ENCODE assay signal across 19 cellular contexts in the genomic region with DNA sequence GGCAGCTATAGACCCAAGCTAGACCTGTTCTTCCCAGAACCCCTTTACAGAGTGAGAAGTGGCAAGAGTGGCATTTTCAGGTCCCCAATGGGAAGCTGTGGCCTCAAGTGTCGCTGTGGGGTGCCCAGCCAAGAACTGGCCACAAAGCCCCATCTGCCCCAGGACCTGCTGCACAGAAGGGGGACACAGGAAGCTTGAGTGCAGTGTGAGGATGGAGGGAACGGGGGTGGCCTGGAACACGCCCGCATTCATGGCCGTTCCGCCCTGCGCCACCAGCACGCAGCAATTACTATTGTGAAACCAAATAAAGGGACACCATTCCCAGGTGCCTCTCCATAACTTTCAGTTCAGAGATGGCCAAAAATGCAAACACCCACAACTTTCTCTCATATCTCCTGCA.
"Had no signal": no experiment of that assay in that cellular context is flagged by ENCODE, and none has a peak within 500 bp of the region (broad histone marks: within the 10 kb centered on the region; RNA-seq: fewer than 3 reads in every experiment).

No MANE protein-coding gene starts in this region.

- H3K9me3 Mint-ChIP-seq: dendritic cell treated with granulocyte-macrophage colony-stimulating factor and Interleukin-4, amounts not matched to agents 40 ng/mL and 50 ng/mL, for 4 days; immature natural killer cell; mesothelial cell of epicardium had no signal

- H3K4me3 ChIP-seq: esophagus muscularis mucosa, gastroesophageal sphincter, heart left ventricle, hepatocyte, left lung, lower lobe of right lung, mucosa of descending colon had no signal

- DNase-seq: cortex of kidney; effector CD4-positive, alpha-beta T cell; effector memory CD4-positive, alpha-beta T cell; foreskin keratinocyte; heart left ventricle; hypothalamus; immature natural killer cell; kidney; kidney glomerular epithelial cell; left lung; left ventricle myocardium superior; lower lobe of right lung; mesenchymal stem cell; mucosa of descending colon had no signal

- H3K27me3 Mint-ChIP-seq: dendritic cell treated with granulocyte-macrophage colony-stimulating factor and Interleukin-4, amounts not matched to agents 40 ng/mL and 50 ng/mL, for 4 days had no signal

- H3K27me3 ChIP-seq: foreskin keratinocyte had no signal

- H3K4me3 Mint-ChIP-seq: dendritic cell treated with granulocyte-macrophage colony-stimulating factor and Interleukin-4, amounts not matched to agents 40 ng/mL and 50 ng/mL, for 4 days; immature natural killer cell; mesothelial cell of epicardium had no signal

- H3K9me3 ChIP-seq: esophagus muscularis mucosa, gastroesophageal sphincter, heart left ventricle, left lung, lower lobe of right lung, mucosa of descending colon had no signal

- H3K27ac ChIP-seq: esophagus muscularis mucosa, foreskin keratinocyte, gastroesophageal sphincter, heart left ventricle, hepatocyte, left lung, lower lobe of right lung had no signal

- H3K36me3 ChIP-seq: esophagus muscularis mucosa, gastroesophageal sphincter, heart left ventricle, left lung, lower lobe of right lung had no signal

- H3K36me3 Mint-ChIP-seq: immature natural killer cell, mesothelial cell of epicardium had no signal

- ATAC-seq: foreskin keratinocyte, gastroesophageal sphincter, heart left ventricle, left lung, left ventricle myocardium superior, lower lobe of right lung, mucosa of descending colon had no signal

- H3K27ac Mint-ChIP-seq: dendritic cell treated with granulocyte-macrophage colony-stimulating factor and Interleukin-4, amounts not matched to agents 40 ng/mL and 50 ng/mL, for 4 days; immature natural killer cell; mesothelial cell of epicardium had no signal

- H3K4me1 ChIP-seq: esophagus muscularis mucosa, foreskin keratinocyte, gastroesophageal sphincter, heart left ventricle, left lung, lower lobe of right lung had no signal

- H3K4me1 Mint-ChIP-seq: immature natural killer cell, mesothelial cell of epicardium had no signal
